In the genomic region with DNA sequence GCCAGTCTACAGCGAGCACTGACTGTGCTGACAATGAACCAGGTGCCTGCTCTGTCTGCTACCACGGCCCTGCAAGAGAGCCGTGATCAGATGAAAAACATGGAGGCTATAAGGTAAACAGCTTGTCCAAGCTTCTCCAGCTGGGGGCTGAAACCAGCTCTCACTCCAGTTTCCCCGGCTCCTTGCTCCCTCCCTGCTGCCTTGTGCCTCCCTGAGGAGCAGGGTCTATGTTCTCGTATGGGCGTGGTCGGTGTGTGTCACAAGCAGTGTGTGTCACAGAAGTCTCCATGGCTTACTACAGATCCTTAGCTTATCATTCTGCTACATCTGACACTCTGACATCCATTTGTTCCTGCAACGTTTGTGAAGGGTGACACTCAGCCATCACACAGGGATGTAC, we compare ENCODE assay signal across 18 cellular contexts. TPM values are rescaled to one million over a fixed set of nuclear protein-coding genes. Genes with fewer than 3 reads are reported as not detected.
DNase-seq lines count a peak whose midpoint lies in the region; ATAC-seq, FAIRE-seq and TF ChIP-seq lines count a peak whose summit lies in the region.
"Had no signal": no experiment of that assay in that cellular context is flagged by ENCODE, and none has a peak within 500 bp of the region (broad histone marks: within the 10 kb centered on the region; RNA-seq: fewer than 3 reads in every experiment).

No MANE protein-coding gene starts in this region.

- H2BK20ac ChIP-seq in H9 (ENCODE audit: low read depth, low read length, poor library complexity, severe bottlenecking) = no peak overlapping the region

- H2BK120ac ChIP-seq in H9 (ENCODE audit: low read depth, low read length, poor library complexity, severe bottlenecking) = no peak overlapping the region

- no CpG with 5 or more reads among the region's 8 CpGs for WGBS in H9 (ENCODE audit: extremely low coverage, insufficient read length, low lambda C conversion rate)

- no peak overlapping the region for H4K91ac ChIP-seq in H9 (ENCODE audit: insufficient read length, low read depth, low read length)

- H2BK12ac ChIP-seq in H9 (ENCODE audit: insufficient read length, low read depth, low read length) = no peak overlapping the region

- H3K79me2 ChIP-seq in H9 (ENCODE audit: insufficient read depth, low read length) = no peaks in the 10 kb centered on the region

- peak overlapping the region in 1 of 3 experiments; percentile 34; a peak in 2 of 7 replicates for H3K27ac Mint-ChIP-seq in H9
- H3K27ac Mint-ChIP-seq: B cell had no signal

- no peaks in the 10 kb centered on the region for H3K27me3 Mint-ChIP-seq in H9 (ENCODE audit: low read depth)
- H3K27me3 Mint-ChIP-seq: B cell; CD4-positive, alpha-beta memory T cell had no signal

- H3K36me3 Mint-ChIP-seq in H9 (ENCODE audit: insufficient read depth in 1 of 3, low read depth in 3 of 3) = peaks cover 16 to 29% (median 27%) of the 10 kb centered on the region in 3 experiments; a peak in 6 of 7 replicates

- no peak overlapping the region for H3K4me3 ChIP-seq in upper lobe of right lung
- H3K4me3 ChIP-seq: GM12878, PC-9 had no signal

- no peak overlapping the region for H3K4me3 Mint-ChIP-seq in H9
- H3K4me3 Mint-ChIP-seq: B cell; CD4-positive, alpha-beta memory T cell had no signal

- H3K14ac ChIP-seq in H9 (ENCODE audit: insufficient read depth, low read length) = no peak overlapping the region; the same call in 1 of the 2 replicates

- no peak overlapping the region for H2BK15ac ChIP-seq in H9 (ENCODE audit: low read depth, low read length)

- H3K9ac ChIP-seq in H9 (ENCODE audit: extremely low read depth, insufficient read length, low read length) = no peak overlapping the region

- no peak overlapping the region for H3K18ac ChIP-seq in H9 (ENCODE audit: insufficient read length, low read depth, low read length)

- no peak overlapping the region for H3K27ac ChIP-seq in H9 (ENCODE audit: insufficient read length, low read depth, low read length)
- H3K27ac ChIP-seq in upper lobe of right lung = no peak overlapping the region
- H3K27ac ChIP-seq: PC-9 had no signal

- no peak for FAIRE-seq in frontal cortex (lab: Jason Lieb, UNC)
- FAIRE-seq: GM12878 had no signal

- H3K79me1 ChIP-seq in H9 (ENCODE audit: insufficient read depth, low read depth, low read length, poor library complexity, severe bottlenecking) = no peaks in the 10 kb centered on the region

- H3K4ac ChIP-seq in H9 (ENCODE audit: low read depth, low read length) = no peak overlapping the region

- no peak overlapping the region for H3K4me2 ChIP-seq in H9 (ENCODE audit: insufficient read depth, insufficient read length, low read length)
- H3K4me2 ChIP-seq: PC-9 had no signal

- no peak overlapping the region for H2AFZ ChIP-seq in H9 (ENCODE audit: low read length)
- H2AFZ ChIP-seq: PC-9 had no signal

- no peak overlapping the region for H3K23ac ChIP-seq in H9 (ENCODE audit: insufficient read length, low read depth, low read length)

- DNase-seq in GM03348 (ENCODE audit: low spot score) = peak; percentile 3
- DNase-seq in H9 = peak; percentile 24
- peak; percentile 3 to 6 for DNase-seq in frontal cortex (ENCODE audit: low spot score in 2 of 2)
- DNase-seq in upper lobe of right lung = no peak
- no peak for DNase-seq in H4 (ENCODE audit: low spot score)
- DNase-seq in NAMALWA (ENCODE audit: low spot score) = no peak
- no peak for DNase-seq in left colon
- DNase-seq: ACHN; CD4-positive, alpha-beta memory T cell; DMS79; HCEC 1CT; NCI-H1436; NCI-H2029 treated with DMSO at 0.1 percent for 48 hours; NCI-H510A; NCI-H774; PC-9 had no signal

- H4K20me1 ChIP-seq in H9 (ENCODE audit: control insufficient read depth, insufficient read depth, insufficient read length) = no peaks in the 10 kb centered on the region

- no peak overlapping the region for H4K8ac ChIP-seq in H9 (replicated peaks; ENCODE audit: insufficient read length, low read depth, low read length)

- TF ChIP-seq CTCF in H9 (conservative IDR thresholded peaks at IDR 0.05) (no peak), upper lobe of right lung (IDR thresholded peaks at IDR 0.05) (no peak)

- no peaks in the 10 kb centered on the region for H3K36me3 ChIP-seq in upper lobe of right lung

- H3K23me2 ChIP-seq in H9 (ENCODE audit: insufficient read length, low read depth, low read length, poor library complexity, severe bottlenecking) = no peaks in the 10 kb centered on the region

- H3K9me3 Mint-ChIP-seq in H9 = no peaks in the 10 kb centered on the region

- no peak overlapping the region for H4K5ac ChIP-seq in H9 (ENCODE audit: insufficient read length, low read depth, low read length)

- H3K9me3 ChIP-seq in H9 (ENCODE audit: control insufficient read depth, low read depth, low read length) = no peaks in the 10 kb centered on the region
- no peaks in the 10 kb centered on the region for H3K9me3 ChIP-seq in upper lobe of right lung

- H3K56ac ChIP-seq in H9 (ENCODE audit: insufficient read length, low read depth, low read length) = no peak overlapping the region

- no peak overlapping the region for H2AK5ac ChIP-seq in H9 (ENCODE audit: insufficient read length, low read length)

- H3K4me1 Mint-ChIP-seq in H9 = peaks cover 11 to 17% of the 10 kb centered on the region in 2 experiments
- H3K4me1 Mint-ChIP-seq: B cell had no signal

- ATAC-seq in upper lobe of right lung (peak; percentile 19), left colon (no peak)
- ATAC-seq: GM12878 had no signal

- no peaks in the 10 kb centered on the region for H3K27me3 ChIP-seq in H9 (ENCODE audit: insufficient read depth, low read length)
- no peaks in the 10 kb centered on the region for H3K27me3 ChIP-seq in upper lobe of right lung

- no peak overlapping the region for H3T11ph ChIP-seq in H9 (ENCODE audit: low read length)

- H2BK5ac ChIP-seq in H9 (ENCODE audit: insufficient read length, low read length) = no peak overlapping the region

- H3K4me1 ChIP-seq in H9 (ENCODE audit: insufficient read depth, low read length) = no peaks in the 10 kb centered on the region
- no peaks in the 10 kb centered on the region for H3K4me1 ChIP-seq in upper lobe of right lung

- intact Hi-C loops in upper lobe of right lung (cut with DNase I) (no loop called here), left colon (cut with DNase I, micrococcal nuclease) (no loop called here)

RNA-seq across cellular contexts. Expression of gene CSGALNACT2, which starts 54.6 kb away (rescaled TPM):
- total RNA-seq in H9 (2021) (8.9 and 9.7 TPM in 2 replicates), frontal cortex (87.2 TPM), upper lobe of right lung (40.8 TPM), left colon (1 to 10 TPM; 4.7 to 6.7 TPM)
- 1.6 and 3.9 TPM in 2 replicates for total RNA-seq in H4 (2014; rRNA removed; shearing (Covaris generic))

Comparison
In these comparisons a context has a peak if more than half of its experiments do, and no peak if none do; other contexts are left out.
1. DNase-seq: peak in GM03348 (single experiment), H9 (single experiment) and frontal cortex (2 of 2); none in upper lobe of right lung (single experiment), H4 (single experiment), NAMALWA (single experiment) and left colon (0 of 2).